ENCODE assay signal across 8 cellular contexts in the genomic region with DNA sequence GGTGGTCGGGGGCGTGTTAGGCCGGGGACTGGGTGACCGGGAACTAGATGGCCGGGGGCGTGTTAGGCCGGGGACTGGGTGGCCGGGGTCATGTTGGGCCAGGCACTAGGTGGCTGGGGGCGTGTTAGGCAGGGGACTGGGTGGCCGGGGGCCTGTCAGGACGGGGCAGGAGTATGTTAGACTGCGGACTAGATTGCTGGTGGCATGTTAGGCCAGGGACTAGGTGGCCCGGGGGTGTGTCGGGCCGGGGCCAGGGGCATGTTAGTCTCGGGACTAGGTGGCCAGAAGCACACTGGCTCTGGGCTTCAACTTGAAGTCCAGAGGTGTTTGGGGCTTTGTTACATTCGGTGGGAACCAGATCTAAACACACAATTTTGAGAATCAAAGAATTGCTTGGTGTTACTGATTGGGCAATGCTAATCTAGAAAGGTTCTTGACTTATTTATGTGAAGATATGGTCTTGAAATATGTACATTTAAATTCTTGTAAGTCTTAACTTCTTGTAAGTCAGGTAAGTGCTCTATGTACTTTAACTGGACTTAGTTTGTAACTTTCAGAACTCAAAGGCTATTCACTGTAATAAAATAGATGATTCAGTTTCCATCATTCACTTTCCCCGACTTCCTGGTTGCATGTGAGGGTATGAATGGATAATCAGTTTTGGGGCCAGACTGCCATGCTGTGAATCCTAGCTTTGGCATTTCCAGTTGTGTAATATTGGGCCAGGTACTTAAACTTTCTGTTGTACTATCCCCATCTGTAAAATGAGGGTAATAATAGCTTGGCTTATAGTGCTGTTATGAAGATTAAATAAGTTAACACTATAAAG. TPM values are rescaled to one million over a fixed set of nuclear protein-coding genes. Genes with fewer than 3 reads are reported as not detected.
DNase-seq lines count a peak whose midpoint lies in the region; ATAC-seq and TF ChIP-seq lines count a peak whose summit lies in the region.

No MANE protein-coding gene starts in this region.

- H2BK20ac ChIP-seq in H9 (ENCODE audit: low read depth, low read length, poor library complexity, severe bottlenecking), result no peak overlapping the region

- peak overlapping the region; percentile 55 for H4K12ac ChIP-seq in trophoblast cell (ENCODE audit: low read depth, low read length)

- H2AFZ ChIP-seq in H9 (ENCODE audit: low read length) (no peak overlapping the region), trophoblast cell (ENCODE audit: insufficient read depth, low read length, poor library complexity) (peak overlapping the region; percentile 47)

- H3K27ac ChIP-seq in H9 (ENCODE audit: insufficient read length, low read depth, low read length) (no peak overlapping the region), trophoblast cell (ENCODE audit: low read depth, low read length) (no peak overlapping the region)

- H3K9me3 ChIP-seq in H9 (ENCODE audit: control insufficient read depth, low read depth, low read length), result no peaks in the 10 kb centered on the region
- H3K9me3 ChIP-seq in T-helper 17 cell (ENCODE audit: control insufficient read depth, low read length, poor library complexity, severe bottlenecking), result no peaks in the 10 kb centered on the region
- no peaks in the 10 kb centered on the region for H3K9me3 ChIP-seq in trophoblast cell (ENCODE audit: insufficient read depth, low read depth, low read length)

- H3K23ac ChIP-seq in H9 (ENCODE audit: insufficient read length, low read depth, low read length) (no peak overlapping the region), trophoblast cell (ENCODE audit: low read length) (no peak overlapping the region)

- H3K9ac ChIP-seq in H9 (ENCODE audit: extremely low read depth, insufficient read length, low read length) (no peak overlapping the region), trophoblast cell (ENCODE audit: low read length) (no peak overlapping the region)

- ATAC-seq in T-helper 17 cell (no peak), GM21367 (IDR thresholded peaks at IDR 0.05; ENCODE audit: unreplicated experiment) (no peak)

- H3K27ac Mint-ChIP-seq in H9, result no peak overlapping the region
- peak overlapping the region; percentile 70 for H3K27ac Mint-ChIP-seq in T-helper 17 cell

- no CpG with 5 or more reads among the region's 18 CpGs for WGBS in H9 (ENCODE audit: extremely low coverage, insufficient read length, low lambda C conversion rate)
- WGBS in trophoblast cell (ENCODE audit: extremely low coverage, insufficient coverage, insufficient read length), result no CpG with 5 or more reads among the region's 18 CpGs

- peaks cover 0 to 5% (median 0%) of the 10 kb centered on the region in 3 experiments; a peak in 2 of 7 replicates for H3K36me3 Mint-ChIP-seq in H9 (ENCODE audit: insufficient read depth in 1 of 3, low read depth in 3 of 3)
- peaks cover 2% of the 10 kb centered on the region for H3K36me3 Mint-ChIP-seq in T-helper 17 cell (ENCODE audit: low read depth)

- no peak overlapping the region for H4K5ac ChIP-seq in H9 (ENCODE audit: insufficient read length, low read depth, low read length)

- H2BK120ac ChIP-seq in H9 (ENCODE audit: low read depth, low read length, poor library complexity, severe bottlenecking), result no peak overlapping the region
- H2BK120ac ChIP-seq in trophoblast cell (ENCODE audit: insufficient read depth, low read length, poor library complexity), result no peak overlapping the region

- H3K4me1 ChIP-seq in H9 (ENCODE audit: insufficient read depth, low read length) (no peaks in the 10 kb centered on the region), trophoblast cell (ENCODE audit: control insufficient read depth in 1 of 2, insufficient read depth in 2 of 2, low read length in 2 of 2) (peaks cover 4% of the 10 kb centered on the region in 2 experiments)

- H2BK15ac ChIP-seq in H9 (ENCODE audit: low read depth, low read length), result no peak overlapping the region

- H3K18ac ChIP-seq in H9 (ENCODE audit: insufficient read length, low read depth, low read length) (no peak overlapping the region), trophoblast cell (ENCODE audit: low read length) (peak overlapping the region; percentile 11)

- DNase-seq in AG10803 (ENCODE audit: low read depth) (peak; percentile 67), H9 (no peak), T-helper 17 cell (no peak), fibroblast of villous mesenchyme (ENCODE audit: low read depth) (peak; percentile 20), trophoblast cell (peak in 1 of 2 donors; percentile 56), DMS153 (lab: John Stamatoyannopoulos, UW) (no peak)
- no peak for DNase-seq in stimulated activated CD4-positive, alpha-beta T cell treated with anti-CD3 and anti-CD28 coated beads, Interleukin-15, amount 100 ng/mL, for 24 hours

- H4K8ac ChIP-seq in H9 (replicated peaks; ENCODE audit: insufficient read length, low read depth, low read length) (no peak overlapping the region), trophoblast cell (ENCODE audit: low read depth, low read length) (peak overlapping the region; percentile 73)

- TF ChIP-seq CTCF in AG10803 (conservative IDR thresholded peaks at IDR 0.05; ENCODE audit: low read length) (no peak), H9 (conservative IDR thresholded peaks at IDR 0.05) (no peak), fibroblast of villous mesenchyme (IDR thresholded peaks at IDR 0.05; ENCODE audit: insufficient read depth, low read depth, low read length) (no peak)

- H3K14ac ChIP-seq in H9 (ENCODE audit: insufficient read depth, low read length) (peak overlapping the region; percentile 53; the same call in 1 of the 2 replicates), trophoblast cell (ENCODE audit: low read length) (no peak overlapping the region)

- H3K4me2 ChIP-seq in H9 (ENCODE audit: insufficient read depth, insufficient read length, low read length), result peak overlapping the region; percentile 75
- peak overlapping the region; percentile 70 for H3K4me2 ChIP-seq in trophoblast cell (ENCODE audit: low read length)

- no peaks in the 10 kb centered on the region; a peak in 1 of 5 replicates for H3K9me3 Mint-ChIP-seq in H9

- no peaks in the 10 kb centered on the region for H4K20me1 ChIP-seq in H9 (ENCODE audit: control insufficient read depth, insufficient read depth, insufficient read length)

- H4K91ac ChIP-seq in H9 (ENCODE audit: insufficient read length, low read depth, low read length) (no peak overlapping the region), trophoblast cell (ENCODE audit: low read depth, low read length) (peak overlapping the region; percentile 20)

- peaks cover 9% of the 10 kb centered on the region for H3K23me2 ChIP-seq in H9 (ENCODE audit: insufficient read length, low read depth, low read length, poor library complexity, severe bottlenecking)

- H3K79me2 ChIP-seq in H9 (ENCODE audit: insufficient read depth, low read length) (0 out of 2 replicates have a peak, but pooled peaks cover 6% of the 10 kb centered on the region), trophoblast cell (ENCODE audit: control insufficient read depth, insufficient read depth, low read length, poor library complexity) (peaks cover 7% of the 10 kb centered on the region)

- H2AK5ac ChIP-seq in H9 (ENCODE audit: insufficient read length, low read length) (no peak overlapping the region), trophoblast cell (ENCODE audit: low read length) (peak overlapping the region; percentile 9)

- no peak overlapping the region for H3T11ph ChIP-seq in H9 (ENCODE audit: low read length)

- no peaks in the 10 kb centered on the region; the same call in 1 of the 2 replicates for H3K27me3 Mint-ChIP-seq in H9 (ENCODE audit: low read depth)
- H3K27me3 Mint-ChIP-seq in T-helper 17 cell, result no peaks in the 10 kb centered on the region

- peaks cover 3% of the 10 kb centered on the region for H3K79me1 ChIP-seq in H9 (ENCODE audit: insufficient read depth, low read depth, low read length, poor library complexity, severe bottlenecking)
- peaks cover 4% of the 10 kb centered on the region for H3K79me1 ChIP-seq in trophoblast cell (ENCODE audit: low read length)

- H3K4ac ChIP-seq in H9 (ENCODE audit: low read depth, low read length), result no peak overlapping the region
- H3K4ac ChIP-seq in trophoblast cell (ENCODE audit: low read depth, low read length), result peak overlapping the region; percentile 1

- H3K4me3 Mint-ChIP-seq in H9, result peak overlapping the region; percentile 84 to 89
- peak overlapping the region; percentile 86 for H3K4me3 Mint-ChIP-seq in T-helper 17 cell

- no peak overlapping the region for H3K56ac ChIP-seq in H9 (ENCODE audit: insufficient read length, low read depth, low read length)

- H3K27me3 ChIP-seq in H9 (ENCODE audit: insufficient read depth, low read length), result no peaks in the 10 kb centered on the region
- H3K27me3 ChIP-seq in trophoblast cell (ENCODE audit: insufficient read depth, low read length), result no peaks in the 10 kb centered on the region

- no peaks in the 10 kb centered on the region for H3K36me3 ChIP-seq in trophoblast cell (ENCODE audit: control insufficient read depth in 1 of 2, insufficient read depth in 2 of 2, low read length in 2 of 2)

- peaks cover 11 to 12% of the 10 kb centered on the region in 2 experiments for H3K4me1 Mint-ChIP-seq in H9
- peaks cover 30% of the 10 kb centered on the region for H3K4me1 Mint-ChIP-seq in T-helper 17 cell

- no peak overlapping the region for H2BK12ac ChIP-seq in H9 (ENCODE audit: insufficient read length, low read depth, low read length)
- H2BK12ac ChIP-seq in trophoblast cell (ENCODE audit: low read length), result no peak overlapping the region

- H3K4me3 ChIP-seq in AG10803 (ENCODE audit: low read length), result peak overlapping the region; percentile 82
- peak overlapping the region; percentile 83 for H3K4me3 ChIP-seq in fibroblast of villous mesenchyme (ENCODE audit: low read depth, low read length)
- H3K4me3 ChIP-seq in trophoblast cell (ENCODE audit: low read depth, low read length), result peak overlapping the region; percentile 100

- H2BK5ac ChIP-seq in H9 (ENCODE audit: insufficient read length, low read length) (no peak overlapping the region), trophoblast cell (ENCODE audit: low read depth, low read length, poor library complexity) (no peak overlapping the region)

RNA-seq across cellular contexts. Expression of a gene that starts 1.1 kb away (rescaled TPM):
- total RNA-seq in H9 (2021) (42.9 and 45.9 TPM in 2 replicates), T-helper 17 cell (10 to 100 TPM; 23.6 to 28.0 TPM), fibroblast of villous mesenchyme (150 and 161 TPM in 2 replicates)
- polyA plus RNA-seq in trophoblast cell (2013), result 28.9 and 29.7 TPM in 2 replicates

RNA-seq across cellular contexts. Expression of a gene that starts 30.5 kb away (rescaled TPM):
- total RNA-seq in H9 (2021), result 7.5 and 9.1 TPM in 2 replicates
- 10 to 100 TPM; 22.2 to 22.6 TPM for total RNA-seq in T-helper 17 cell
- total RNA-seq in fibroblast of villous mesenchyme, result 12.6 and 18.6 TPM in 2 replicates
- 2.7 and 2.9 TPM in 2 replicates for polyA plus RNA-seq in trophoblast cell (2013)

RNA-seq across cellular contexts. Expression of a gene that starts 48.8 kb away (rescaled TPM):
- total RNA-seq in H9 (2021) (not detected in 2 replicates), T-helper 17 cell (under 1 TPM; 0.15 to 0.78 TPM), fibroblast of villous mesenchyme (under 0.01 TPM in 1 of 2 replicates, not detected in the other)
- polyA plus RNA-seq in trophoblast cell (2013), result 0.03 TPM in 1 of 2 replicates, not detected in the other

Comparison
In these comparisons a context has a peak if more than half of its experiments do, and no peak if none do; other contexts are left out.
1. DNase-seq: peak in AG10803 (single experiment) and fibroblast of villous mesenchyme (single experiment); none in H9 (single experiment), T-helper 17 cell (0 of 3), DMS153 (single experiment) and stimulated activated CD4-positive, alpha-beta T cell treated with anti-CD3 and anti-CD28 coated beads, Interleukin-15, amount 100 ng/mL, for 24 hours (single experiment).
2. Peak in every context shown above with its lines, with median percentiles within 50 percentile points of each other: H3K4me3 ChIP-seq.